ENCODE assay signal across 11 cellular contexts in the genomic region with DNA sequence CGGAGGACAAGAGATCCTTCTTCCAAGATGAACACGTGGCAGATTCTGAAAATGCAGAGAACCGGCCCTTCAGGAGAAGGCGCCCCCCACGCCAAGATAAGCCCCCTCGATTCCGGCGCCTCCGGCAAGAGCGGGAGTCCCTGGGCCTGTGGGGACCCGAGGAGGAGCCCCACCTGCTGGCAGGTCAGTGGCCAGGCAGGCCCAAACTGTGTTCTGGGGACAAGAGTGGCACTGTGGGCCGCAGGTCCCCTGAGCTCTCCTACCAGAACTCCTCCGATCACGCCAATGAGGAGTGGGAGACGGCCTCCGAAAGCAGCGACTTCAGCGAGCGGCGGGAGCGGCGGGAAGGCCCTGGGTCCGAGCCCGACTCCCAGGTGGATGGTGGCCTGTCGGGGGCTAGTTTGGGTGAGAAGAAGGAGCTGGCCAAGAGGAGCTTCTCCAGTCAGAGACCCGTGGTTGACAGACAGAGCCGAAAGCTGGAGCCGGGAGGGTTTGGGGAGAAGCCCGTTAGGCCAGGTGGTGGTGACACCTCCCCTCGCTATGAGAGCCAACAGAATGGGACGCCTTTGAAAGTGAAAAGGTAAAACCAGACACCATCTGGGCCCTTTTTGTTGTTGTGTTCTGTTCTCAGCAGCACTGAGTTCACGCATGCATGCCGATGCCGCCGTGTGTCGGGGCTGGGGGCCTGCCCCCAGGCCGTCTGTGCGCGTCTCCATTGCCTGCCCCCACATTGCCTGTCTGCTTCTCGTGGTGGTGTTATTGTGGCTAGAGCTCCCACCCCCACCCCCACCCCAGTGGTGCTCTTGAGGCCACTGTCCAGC. TPM values are rescaled to one million over a fixed set of nuclear protein-coding genes. Genes with fewer than 3 reads are reported as not detected.
DNase-seq lines count a peak whose midpoint lies in the region; ATAC-seq, FAIRE-seq and TF ChIP-seq lines count a peak whose summit lies in the region.
"Had no signal": no experiment of that assay in that cellular context is flagged by ENCODE, and none has a peak within 500 bp of the region (broad histone marks: within the 10 kb centered on the region; RNA-seq: fewer than 3 reads in every experiment).

No MANE protein-coding gene starts in this region.

- no peak overlapping the region for H3K4me3 ChIP-seq in A549
- no peak overlapping the region for H3K4me3 ChIP-seq in HCT116 (replicated peaks in 1 of 2; ENCODE audit: low read depth in 1 of 2, low read length in 2 of 2)
- H3K4me3 ChIP-seq in keratinocyte (ENCODE audit: control insufficient read depth in 2 of 3, extremely low read depth in 1 of 3, insufficient read depth in 2 of 3, low read depth in 1 of 3, low read length in 3 of 3), result no peak overlapping the region
- no peak overlapping the region for H3K4me3 ChIP-seq in HAP-1
- no peak overlapping the region for H3K4me3 ChIP-seq in mesenchymal stem cell (ENCODE audit: insufficient read depth in 1 of 2, low read depth in 1 of 2, low read length in 2 of 2)

- H3K27me3 ChIP-seq in HCT116 (ENCODE audit: insufficient read depth, low read length) (no peaks in the 10 kb centered on the region), keratinocyte (ENCODE audit: control insufficient read depth, extremely low read depth, insufficient read depth, low read length) (no peaks in the 10 kb centered on the region), HAP-1 (ENCODE audit: low read depth) (no peaks in the 10 kb centered on the region), mesenchymal stem cell (ENCODE audit: control insufficient read depth in 1 of 2, insufficient read depth in 1 of 2, low read length in 2 of 2) (no peaks in the 10 kb centered on the region)

- H3K9me3 ChIP-seq in A549 (no peaks in the 10 kb centered on the region), HCT116 (ENCODE audit: control insufficient read depth in 1 of 2, insufficient read depth in 1 of 2, low read depth in 1 of 2, low read length in 2 of 2) (no peaks in the 10 kb centered on the region), keratinocyte (ENCODE audit: control insufficient read depth, low read depth, low read length) (no peaks in the 10 kb centered on the region), HAP-1 (no peaks in the 10 kb centered on the region), mesenchymal stem cell (ENCODE audit: control insufficient read depth, low read length) (peaks cover 9% of the 10 kb centered on the region)

- peaks cover 33% of the 10 kb centered on the region for H3K79me1 ChIP-seq in mesenchymal stem cell (replicated peaks; ENCODE audit: low read length, poor library complexity, severe bottlenecking)

- H3K18ac ChIP-seq in mesenchymal stem cell (ENCODE audit: low read depth in 1 of 2, low read length in 2 of 2), result no peak overlapping the region

- no TSS peak for BruUV-seq in HCT116 (replicated peaks; lab: Mats Ljungman, UMichigan)

- TF ChIP-seq RAD21 in A549 (conservative IDR thresholded peaks at IDR 0.05 in 1 of 2, IDR thresholded peaks at IDR 0.05 in 1 of 2) (0 out of 5 replicates have a peak, but pooled peaks of 1 of the 2 experiments have one; percentile 22), HCT116 (IDR thresholded peaks at IDR 0.05; ENCODE audit: low read depth) (peak; percentile 23)

- H3K4ac ChIP-seq in mesenchymal stem cell (ENCODE audit: low read depth in 1 of 2, low read length in 2 of 2), result no peak overlapping the region

- H2BK12ac ChIP-seq in mesenchymal stem cell (ENCODE audit: low read length in 2 of 2), result no peak overlapping the region

- FAIRE-seq in A549 (lab: Jason Lieb, UNC), result no peak
- no peak for FAIRE-seq in keratinocyte (lab: Jason Lieb, UNC)

- H4K91ac ChIP-seq in mesenchymal stem cell (ENCODE audit: low read length), result no peak overlapping the region

- no peak overlapping the region for H4K8ac ChIP-seq in mesenchymal stem cell (ENCODE audit: low read length)

- peaks cover 56 to 70% of the 10 kb centered on the region in 2 experiments for H3K36me3 ChIP-seq in HCT116 (ENCODE audit: control insufficient read depth in 1 of 2, insufficient read depth in 2 of 2, low read length in 2 of 2)
- H3K36me3 ChIP-seq in keratinocyte (ENCODE audit: control insufficient read depth in 2 of 2, extremely low read depth in 1 of 2, insufficient read depth in 2 of 2, low read length in 2 of 2), result peaks cover 56 to 60% of the 10 kb centered on the region in 2 experiments
- H3K36me3 ChIP-seq in HAP-1 (replicated peaks), result peaks cover 96% of the 10 kb centered on the region
- H3K36me3 ChIP-seq in mesenchymal stem cell (ENCODE audit: control insufficient read depth in 1 of 2, insufficient read depth in 2 of 2, low read depth in 1 of 2, low read length in 2 of 2), result peaks cover 78 to 95% of the 10 kb centered on the region in 2 experiments

- TF ChIP-seq POLR2A in A549 (IDR thresholded peaks at IDR 0.05; ENCODE audit: low read length) (no peak), HCT116 (IDR thresholded peaks at IDR 0.05; ENCODE audit: borderline replicate concordance, extremely low read depth, insufficient read depth, insufficient read length) (no peak)

- H3K14ac ChIP-seq in mesenchymal stem cell (ENCODE audit: low read length in 2 of 2), result no peak overlapping the region

- H3K9me1 ChIP-seq in keratinocyte (ENCODE audit: control insufficient read depth, extremely low read depth, insufficient read depth, low read length), result no peaks in the 10 kb centered on the region

- no peak overlapping the region for H2BK15ac ChIP-seq in mesenchymal stem cell (ENCODE audit: low read depth, poor library complexity, severe bottlenecking)

- H4K20me1 ChIP-seq in HCT116 (ENCODE audit: insufficient read depth) (peaks cover 6% of the 10 kb centered on the region; the same call in 1 of the 2 replicates), keratinocyte (ENCODE audit: control insufficient read depth, extremely low read depth, insufficient read depth, low read length) (peaks cover 21% of the 10 kb centered on the region)

- DNase-seq in A549 (ENCODE audit: low read depth in 1 of 2, low spot score in 1 of 2) (no peak), HCT116 (ENCODE audit: low read depth, low spot score) (no peak), keratinocyte (ENCODE audit: low read depth, low spot score) (no peak), HAP-1 (ENCODE audit: low spot score in 2 of 2) (no peak), mesenchymal stem cell (no peak)

- H3K9me2 ChIP-seq in HCT116 (ENCODE audit: insufficient read depth), result no peaks in the 10 kb centered on the region

- ATAC-seq in A549, result peak; percentile 56 to 58; a peak in 5 of 6 replicates
- ATAC-seq in HCT116, result peak; percentile 39; the same call in 1 of the 2 replicates
- ATAC-seq in HG03571 (IDR thresholded peaks at IDR 0.05; ENCODE audit: unreplicated experiment), result no peak
- no peak for ATAC-seq in activated T-helper 17 cell treated with anti-CD3 and anti-CD28 coated beads, Interleukin-2, amount 50 U/mL, for 72 hours (replicated peaks)

- peak overlapping the region in 2 of 5 experiments; percentile 24 to 68 for H3K27ac Mint-ChIP-seq in brain
- H3K27ac Mint-ChIP-seq in activated T-helper 17 cell treated with anti-CD3 and anti-CD28 coated beads, Interleukin-2, amount 50 U/mL, for 72 hours, result no peak overlapping the region
- H3K27ac Mint-ChIP-seq: activated naive CD4-positive, alpha-beta T cell treated with anti-CD3 and anti-CD28 coated beads, Interleukin-2, amount 50 U/mL, for 24 hours; CD4-positive, CD25-positive, alpha-beta regulatory T cell; T-helper 2 cell treated with Interferon-gamma antibody and Interleukin-4, amounts not matched to agents 5 μg/mL and 100 μg/mL, for 36 hours had no signal

- no peak overlapping the region for H2AK5ac ChIP-seq in mesenchymal stem cell (ENCODE audit: low read length, severe bottlenecking)

- H2BK5ac ChIP-seq in mesenchymal stem cell (ENCODE audit: low read depth, low read length, poor library complexity, severe bottlenecking), result no peak overlapping the region

- H3K4me1 Mint-ChIP-seq in brain, result no peaks in the 10 kb centered on the region
- no peaks in the 10 kb centered on the region for H3K4me1 Mint-ChIP-seq in activated T-helper 17 cell treated with anti-CD3 and anti-CD28 coated beads, Interleukin-2, amount 50 U/mL, for 72 hours
- H3K4me1 Mint-ChIP-seq: activated naive CD4-positive, alpha-beta T cell treated with anti-CD3 and anti-CD28 coated beads, Interleukin-2, amount 50 U/mL, for 24 hours had no signal

- POLR2A ChIA-PET in A549 (lab: Yijun Ruan, JAX), result no interaction called here
- POLR2A ChIA-PET in HCT116 (lab: Charles Lee), result no interaction called here

- H3K4me2 ChIP-seq in A549, result no peak overlapping the region
- H3K4me2 ChIP-seq in HCT116 (ENCODE audit: low read length), result no peak overlapping the region
- no peak overlapping the region for H3K4me2 ChIP-seq in keratinocyte (ENCODE audit: control insufficient read depth, extremely low read depth, insufficient read depth, low read depth, low read length)
- no peak overlapping the region for H3K4me2 ChIP-seq in mesenchymal stem cell (ENCODE audit: low read length, poor library complexity, severe bottlenecking)

- H3K79me2 ChIP-seq in HCT116 (ENCODE audit: insufficient read depth, low read length) (peaks cover 81% of the 10 kb centered on the region), keratinocyte (ENCODE audit: control insufficient read depth, insufficient read depth, low read length) (peaks cover 21% of the 10 kb centered on the region)

- 92% methylated on average over 36 of the region's 40 CpGs for WGBS in A549 (ENCODE audit: missing lambda C conversion rate)
- 94% methylated on average over 40 of the region's 40 CpGs for WGBS in mesenchymal stem cell

- H3K23ac ChIP-seq in mesenchymal stem cell (ENCODE audit: low read length in 2 of 2), result no peak overlapping the region

- H3K36me3 Mint-ChIP-seq in brain, result peaks cover 75% of the 10 kb centered on the region
- H3K36me3 Mint-ChIP-seq in activated T-helper 17 cell treated with anti-CD3 and anti-CD28 coated beads, Interleukin-2, amount 50 U/mL, for 72 hours (ENCODE audit: low read depth), result peaks cover 95% of the 10 kb centered on the region

- RAD21 ChIA-PET in HCT116 (lab: Charles Lee; ENCODE audit: low non-redundant PET in 1 of 2, low total read pairs in 2 of 2, uncharacterized antibody in 2 of 2, unreplicated experiment in 2 of 2), result no interaction called here

- CTCF ChIA-PET in A549 (lab: Yijun Ruan, JAX) (interaction anchor here (0.8 to 2.9 kb wide), 16 partner anchors 11 to 149 kb away, joined by 3 to 15 read pairs (median 4); no protein-coding TSS in a partner anchor), HCT116 (lab: Charles Lee) (interaction anchor here (0.7 kb wide), 1 partner anchor 126 kb away, joined by 4 read pairs; no protein-coding TSS in a partner anchor)

- no peaks in the 10 kb centered on the region for H3K27me3 Mint-ChIP-seq in brain
- H3K27me3 Mint-ChIP-seq in activated T-helper 17 cell treated with anti-CD3 and anti-CD28 coated beads, Interleukin-2, amount 50 U/mL, for 72 hours, result no peaks in the 10 kb centered on the region
- H3K27me3 Mint-ChIP-seq: activated naive CD4-positive, alpha-beta T cell treated with anti-CD3 and anti-CD28 coated beads, Interleukin-2, amount 50 U/mL, for 24 hours; CD4-positive, CD25-positive, alpha-beta regulatory T cell had no signal

- peaks cover 11% of the 10 kb centered on the region; the same call in 2 of the 3 replicates for H3K4me1 ChIP-seq in A549
- H3K4me1 ChIP-seq in HCT116 (ENCODE audit: control insufficient read depth in 1 of 2, insufficient read depth in 2 of 2, low read length in 2 of 2), result no peaks in the 10 kb centered on the region
- H3K4me1 ChIP-seq in keratinocyte (ENCODE audit: control insufficient read depth, extremely low read depth, insufficient read depth, low read length), result peaks cover 4% of the 10 kb centered on the region
- H3K4me1 ChIP-seq in HAP-1, result no peaks in the 10 kb centered on the region
- peaks cover 3% of the 10 kb centered on the region for H3K4me1 ChIP-seq in mesenchymal stem cell (ENCODE audit: control insufficient read depth, insufficient read depth, low read depth, low read length)

- H2AFZ ChIP-seq in HCT116 (ENCODE audit: low read depth, low read length, poor library complexity, severe bottlenecking) (no peak overlapping the region), keratinocyte (ENCODE audit: control insufficient read depth, low read length) (no peak overlapping the region), mesenchymal stem cell (ENCODE audit: low read depth, low read length) (no peak overlapping the region)

- in situ Hi-C loops in HAP-1 (cut with MboI; ENCODE audit: low sequenced_read_pairs), result loop anchor here (10.0 kb wide), 1 partner anchor 321 kb away; no protein-coding TSS in a partner anchor

- H2BK120ac ChIP-seq in mesenchymal stem cell (ENCODE audit: low read depth, low read length), result no peak overlapping the region

- peak; percentile 42 for TF ChIP-seq CTCF in A549 (IDR thresholded peaks at IDR 0.05)
- TF ChIP-seq CTCF in HCT116 (IDR thresholded peaks at IDR 0.05 in 2 of 3, conservative IDR thresholded peaks at IDR 0.05 in 1 of 3; ENCODE audit: borderline replicate concordance in 1 of 3, insufficient read depth in 1 of 3, low read depth in 2 of 3, low read length in 2 of 3), result peak in 2 of 3 experiments; percentile 47 to 48; a peak in 3 of 6 replicates
- peak; percentile 24 to 57 for TF ChIP-seq CTCF in brain (conservative IDR thresholded peaks at IDR 0.05)
- TF ChIP-seq CTCF in keratinocyte (optimal IDR thresholded peaks at IDR 0.05 in 1 of 3, IDR thresholded peaks at IDR 0.05 in 1 of 3, conservative IDR thresholded peaks at IDR 0.05 in 1 of 3; ENCODE audit: extremely low read depth in 1 of 3, insufficient read depth in 2 of 3, low read length in 3 of 3), result peak in 2 of 3 experiments; percentile 36 to 37

- intact Hi-C loops in HCT116 (cut with micrococcal nuclease), result no loop called here

- H3K9me3 Mint-ChIP-seq in brain, result peaks cover 0 to 2% (median 0%) of the 10 kb centered on the region in 5 experiments
- no peaks in the 10 kb centered on the region for H3K9me3 Mint-ChIP-seq in activated T-helper 17 cell treated with anti-CD3 and anti-CD28 coated beads, Interleukin-2, amount 50 U/mL, for 72 hours
- H3K9me3 Mint-ChIP-seq: activated naive CD4-positive, alpha-beta T cell treated with anti-CD3 and anti-CD28 coated beads, Interleukin-2, amount 50 U/mL, for 24 hours; CD4-positive, CD25-positive, alpha-beta regulatory T cell; T-helper 2 cell treated with Interferon-gamma antibody and Interleukin-4, amounts not matched to agents 5 μg/mL and 100 μg/mL, for 36 hours had no signal

- H3K9ac ChIP-seq in HCT116 (ENCODE audit: low read length) (no peak overlapping the region), keratinocyte (ENCODE audit: control insufficient read depth, extremely low read depth, insufficient read depth, low read length) (no peak overlapping the region), mesenchymal stem cell (ENCODE audit: low read length) (no peak overlapping the region)

- H3K27ac ChIP-seq in A549, result no peak overlapping the region
- H3K27ac ChIP-seq in HCT116 (ENCODE audit: low read depth, low read length), result no peak overlapping the region
- H3K27ac ChIP-seq in keratinocyte (ENCODE audit: control insufficient read depth, insufficient read depth, low read length), result no peak overlapping the region
- H3K27ac ChIP-seq in mesenchymal stem cell (ENCODE audit: low read length, poor library complexity, severe bottlenecking), result no peak overlapping the region

- dilution Hi-C loops in keratinocyte (cut with MboI; ENCODE audit: extremely low pct_ligation_motif_present, low sequenced_read_pairs), result no loop called here

- no peak for TF ChIP-seq EP300 in A549 (IDR thresholded peaks at IDR 0.05)

- no peak overlapping the region for H3K4me3 Mint-ChIP-seq in brain
- H3K4me3 Mint-ChIP-seq in activated T-helper 17 cell treated with anti-CD3 and anti-CD28 coated beads, Interleukin-2, amount 50 U/mL, for 72 hours, result no peak overlapping the region
- H3K4me3 Mint-ChIP-seq: activated naive CD4-positive, alpha-beta T cell treated with anti-CD3 and anti-CD28 coated beads, Interleukin-2, amount 50 U/mL, for 24 hours; T-helper 2 cell treated with Interferon-gamma antibody and Interleukin-4, amounts not matched to agents 5 μg/mL and 100 μg/mL, for 36 hours had no signal

RNA-seq across cellular contexts. Expression of gene POMT1, which starts 26.6 kb away (rescaled TPM):
- polyA plus RNA-seq in A549 (2011; rRNA removed) (16.5 and 19.2 TPM in 2 replicates), A549 (2017; fragmentation: RNase III; extraction: RNeasy Plus Mini Kit Qiagen cat#74134 plus additional on column Dnase treatment) (17.7 to 19.9 TPM (median 18.4 TPM) in 3 replicates), brain (ENCODE audit: insufficient read depth, low read depth, low replicate concordance) (32.7 TPM), keratinocyte (10.3 to 13.2 TPM (median 12.6 TPM) in 3 replicates)
- polyA plus RNA-seq in A549 (2012; cell fraction: cytosol; rRNA removed), result 18.1 and 20.0 TPM in 2 replicates
- 110 and 115 TPM in 2 replicates for polyA plus RNA-seq in A549 (2012; cell fraction: nucleus; rRNA removed)
- polyA minus RNA-seq in A549 (2011; rRNA and poly(A)+ RNA removed), result 13.8 and 14.7 TPM in 2 replicates
- total RNA-seq in HCT116 (2021; ENCODE audit: unreplicated experiment), result 21.4 TPM
- 17.6 and 20.1 TPM in 2 replicates for polyA plus RNA-seq in HCT116 (2012)
- 18.4 TPM for polyA plus RNA-seq in keratinocyte (2011; ENCODE audit: low read depth)
- polyA plus RNA-seq in keratinocyte (2011; cell fraction: cytosol; rRNA removed), result 6.0 and 6.5 TPM in 2 replicates
- polyA plus RNA-seq in keratinocyte (2011; cell fraction: nucleus; rRNA removed), result 39.0 and 43.4 TPM in 2 replicates
- polyA plus RNA-seq in keratinocyte (2012; ENCODE audit: low replicate concordance), result 11.4 and 17.4 TPM in 2 replicates
- polyA minus RNA-seq in keratinocyte, result 7.3 to 30.8 TPM (median 16.2 TPM) in 3 replicates
- 6.7 TPM for polyA minus RNA-seq in keratinocyte (2011; cell fraction: cytosol; rRNA and poly(A)+ RNA removed)
- 21.6 and 24.1 TPM in 2 replicates for polyA minus RNA-seq in keratinocyte (2011; cell fraction: nucleus; rRNA and poly(A)+ RNA removed)
- 10 to 100 TPM; 51.3 to 73.7 TPM for total RNA-seq in activated T-helper 17 cell treated with anti-CD3 and anti-CD28 coated beads, Interleukin-2, amount 50 U/mL, for 72 hours
- 21.3 TPM for polyA plus RNA-seq in mesenchymal stem cell (2013, experiment 1 of 2)
- polyA plus RNA-seq in mesenchymal stem cell (2013, experiment 2 of 2), result 20.1 TPM

RNA-seq across cellular contexts. Expression of gene UCK1, which starts 54.9 kb away (rescaled TPM):
- polyA plus RNA-seq in A549 (2011; rRNA removed), result 18.0 and 19.7 TPM in 2 replicates
- 24.8 and 26.0 TPM in 2 replicates for polyA plus RNA-seq in A549 (2012; cell fraction: cytosol; rRNA removed)
- 31.3 and 34.6 TPM in 2 replicates for polyA plus RNA-seq in A549 (2012; cell fraction: nucleus; rRNA removed)
- polyA plus RNA-seq in A549 (2017; fragmentation: RNase III; extraction: RNeasy Plus Mini Kit Qiagen cat#74134 plus additional on column Dnase treatment), result 24.6 to 26.5 TPM (median 24.6 TPM) in 3 replicates
- polyA minus RNA-seq in A549 (2011; rRNA and poly(A)+ RNA removed), result 12.6 and 14.3 TPM in 2 replicates
- total RNA-seq in HCT116 (2021; ENCODE audit: unreplicated experiment), result 17.5 TPM
- polyA plus RNA-seq in HCT116 (2012), result 15.9 and 16.1 TPM in 2 replicates
- polyA plus RNA-seq in brain (ENCODE audit: insufficient read depth, low read depth, low replicate concordance), result 81.1 TPM
- 15.4 to 17.0 TPM (median 15.7 TPM) in 3 replicates for polyA plus RNA-seq in keratinocyte
- 29.1 TPM for polyA plus RNA-seq in keratinocyte (2011; ENCODE audit: low read depth)
- polyA plus RNA-seq in keratinocyte (2011; cell fraction: cytosol; rRNA removed), result 10.7 and 15.3 TPM in 2 replicates
- 12.7 and 14.4 TPM in 2 replicates for polyA plus RNA-seq in keratinocyte (2011; cell fraction: nucleus; rRNA removed)
- 13.4 and 18.1 TPM in 2 replicates for polyA plus RNA-seq in keratinocyte (2012; ENCODE audit: low replicate concordance)
- 9.8 to 26.1 TPM (median 10.7 TPM) in 3 replicates for polyA minus RNA-seq in keratinocyte
- 13.8 TPM for polyA minus RNA-seq in keratinocyte (2011; cell fraction: cytosol; rRNA and poly(A)+ RNA removed)
- 4.4 and 7.7 TPM in 2 replicates for polyA minus RNA-seq in keratinocyte (2011; cell fraction: nucleus; rRNA and poly(A)+ RNA removed)
- total RNA-seq in activated T-helper 17 cell treated with anti-CD3 and anti-CD28 coated beads, Interleukin-2, amount 50 U/mL, for 72 hours, result 10 to 100 TPM; 22.1 to 23.7 TPM
- polyA plus RNA-seq in mesenchymal stem cell (2013, experiment 1 of 2), result 14.0 TPM
- 14.2 TPM for polyA plus RNA-seq in mesenchymal stem cell (2013, experiment 2 of 2)

Comparison
In these comparisons a context has a peak if more than half of its experiments do, and no peak if none do; other contexts are left out.
1. ATAC-seq: peak in A549 (2 of 2) and HCT116 (single experiment); none in HG03571 (single experiment) and activated T-helper 17 cell treated with anti-CD3 and anti-CD28 coated beads, Interleukin-2, amount 50 U/mL, for 72 hours (single experiment).
2. Of the 6 proteins assayed by ChIP-seq in both A549 and HCT116: peak only in A549: none; only in HCT116: none; in both: CTCF; in neither: 4; mixed calls (peak in some experiments, not most) for 1.
3. Peak in every context shown above with its lines, with median percentiles within 50 percentile points of each other: CTCF ChIP-seq.